Comparison of ENCODE assay signal across 12 cellular contexts in the genomic region with DNA sequence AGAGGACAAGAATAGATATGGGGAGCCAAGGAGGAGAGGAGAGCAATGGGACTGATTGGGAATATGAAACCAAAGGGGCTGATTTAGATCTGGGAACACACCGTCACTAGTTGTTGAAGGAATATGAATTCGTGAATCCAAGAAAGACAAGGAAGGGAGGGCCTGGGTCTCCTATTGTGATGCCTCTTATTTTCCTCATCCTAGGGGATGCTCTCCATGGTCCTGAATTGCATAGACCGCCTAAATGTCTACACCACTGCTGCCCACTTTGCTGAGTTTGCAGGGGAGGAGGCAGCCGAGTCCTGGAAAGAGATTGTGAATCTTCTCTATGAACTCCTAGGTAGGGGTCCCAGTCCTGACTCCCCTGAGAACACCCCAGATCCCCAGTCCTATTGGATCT. TPM values are rescaled to one million over a fixed set of nuclear protein-coding genes. Genes with fewer than 3 reads are reported as not detected.
DNase-seq lines count a peak whose midpoint lies in the region; ATAC-seq and TF ChIP-seq lines count a peak whose summit lies in the region.
"Had no signal": no experiment of that assay in that cellular context is flagged by ENCODE, and none has a peak within 500 bp of the region (broad histone marks: within the 10 kb centered on the region; RNA-seq: fewer than 3 reads in every experiment).

No MANE protein-coding gene starts in this region.

- POLR2A ChIA-PET in AG04450 (lab: Yijun Ruan, JAX): no interaction called here
- POLR2A ChIA-PET in HCT116 (lab: Charles Lee): no interaction called here

- no peak overlapping the region for H3K4me3 ChIP-seq in AG04450 (ENCODE audit: low read depth, low read length)
- no peak overlapping the region for H3K4me3 ChIP-seq in HCT116 (replicated peaks in 1 of 2; ENCODE audit: low read depth in 1 of 2, low read length in 2 of 2)
- H3K4me3 ChIP-seq in fibroblast of villous mesenchyme (ENCODE audit: low read depth, low read length): no peak overlapping the region
- H3K4me3 ChIP-seq in dorsolateral prefrontal cortex: no peak overlapping the region
- H3K4me3 ChIP-seq: BLaER1 had no signal

- H3K9me3 ChIP-seq in AG04450 (ENCODE audit: control insufficient read depth, insufficient read depth, low read length) (peaks cover 10% of the 10 kb centered on the region; the same call in 1 of the 2 replicates), HCT116 (ENCODE audit: control insufficient read depth in 1 of 2, insufficient read depth in 1 of 2, low read depth in 1 of 2, low read length in 2 of 2) (no peaks in the 10 kb centered on the region)
- H3K9me3 ChIP-seq: BLaER1 had no signal

- H2AFZ ChIP-seq in HCT116 (ENCODE audit: low read depth, low read length, poor library complexity, severe bottlenecking): no peak overlapping the region

- no TSS peak for BruUV-seq in HCT116 (replicated peaks; lab: Mats Ljungman, UMichigan)

- DNase-seq in AG04450 (ENCODE audit: low read depth, low spot score) (no peak), HCT116 (ENCODE audit: low read depth, low spot score) (no peak), RPMI7951 (ENCODE audit: low read depth) (peak; percentile 27), fibroblast of villous mesenchyme (ENCODE audit: low read depth) (peak; percentile 27), NOMO-1 treated with DMSO at 0.1 percent for 48 hours (lab: John Stamatoyannopoulos, UW; ENCODE audit: unreplicated experiment) (no peak), ecto neural progenitor cell (ENCODE audit: low spot score) (no peak), dorsolateral prefrontal cortex (no peak)
- DNase-seq in effector CD8-positive, alpha-beta T cell (lab: John Stamatoyannopoulos, UW): no peak
- DNase-seq: activated CD4-positive, alpha-beta T cell treated with anti-CD3 and anti-CD28 coated beads for 1 hour; NCI-H1092 treated with DMSO at 0.1 percent for 48 hours; NCI-H69 had no signal

- H3K4me1 ChIP-seq in HCT116 (ENCODE audit: control insufficient read depth in 1 of 2, insufficient read depth in 2 of 2, low read length in 2 of 2): peaks cover 3 to 10% of the 10 kb centered on the region in 2 experiments; a peak in 3 of 4 replicates
- H3K4me1 ChIP-seq: BLaER1 had no signal

- H3K27ac ChIP-seq in AG04450 (ENCODE audit: low read depth, low read length): peak overlapping the region; percentile 11
- no peak overlapping the region for H3K27ac ChIP-seq in HCT116 (ENCODE audit: low read depth, low read length)
- no peak overlapping the region for H3K27ac ChIP-seq in dorsolateral prefrontal cortex
- H3K27ac ChIP-seq: BLaER1 had no signal

- intact Hi-C loops in HCT116 (cut with micrococcal nuclease) (no loop called here), dorsolateral prefrontal cortex (cut with DNase I) (no loop called here)

- H3K4me2 ChIP-seq in HCT116 (ENCODE audit: low read length): no peak overlapping the region
- H3K4me2 ChIP-seq: BLaER1 had no signal

- no peak for ATAC-seq in HCT116

- RAD21 ChIA-PET in HCT116 (lab: Charles Lee; ENCODE audit: low non-redundant PET in 1 of 2, low total read pairs in 2 of 2, uncharacterized antibody in 2 of 2, unreplicated experiment in 2 of 2): no interaction called here

- TF ChIP-seq POLR2A in HCT116 (IDR thresholded peaks at IDR 0.05; ENCODE audit: borderline replicate concordance, extremely low read depth, insufficient read depth, insufficient read length): no peak

- H3K9ac ChIP-seq in HCT116 (ENCODE audit: low read length): no peak overlapping the region
- H3K9ac ChIP-seq: BLaER1 had no signal

- H3K36me3 ChIP-seq in HCT116 (ENCODE audit: control insufficient read depth in 1 of 2, insufficient read depth in 2 of 2, low read length in 2 of 2): no peaks in the 10 kb centered on the region
- H3K36me3 ChIP-seq: BLaER1 had no signal

- no peaks in the 10 kb centered on the region for H3K9me2 ChIP-seq in HCT116 (ENCODE audit: insufficient read depth)

- TF ChIP-seq CTCF in AG04450 (IDR thresholded peaks at IDR 0.05; ENCODE audit: low read depth, low read length) (no peak), HCT116 (IDR thresholded peaks at IDR 0.05 in 2 of 3, conservative IDR thresholded peaks at IDR 0.05 in 1 of 3; ENCODE audit: borderline replicate concordance in 1 of 3, insufficient read depth in 1 of 3, low read depth in 2 of 3, low read length in 2 of 3) (no peak), fibroblast of villous mesenchyme (IDR thresholded peaks at IDR 0.05; ENCODE audit: insufficient read depth, low read depth, low read length) (no peak), dorsolateral prefrontal cortex (IDR thresholded peaks at IDR 0.05 in 54 of 56, conservative IDR thresholded peaks at IDR 0.05 in 2 of 56; ENCODE audit: low read depth in 1 of 56, partially characterized antibody in 56 of 56) (no peak)

- no peak for TF ChIP-seq RAD21 in HCT116 (IDR thresholded peaks at IDR 0.05; ENCODE audit: low read depth)

- no peaks in the 10 kb centered on the region for H3K79me2 ChIP-seq in HCT116 (ENCODE audit: insufficient read depth, low read length)

- H4K20me1 ChIP-seq in HCT116 (ENCODE audit: insufficient read depth): no peaks in the 10 kb centered on the region
- H4K20me1 ChIP-seq: BLaER1 had no signal

- H3K27me3 ChIP-seq in AG04450 (ENCODE audit: control insufficient read depth, insufficient read depth, low read length) (no peaks in the 10 kb centered on the region), HCT116 (ENCODE audit: insufficient read depth, low read length) (no peaks in the 10 kb centered on the region), dorsolateral prefrontal cortex (no peaks in the 10 kb centered on the region)
- H3K27me3 ChIP-seq: BLaER1 had no signal

- CTCF ChIA-PET in AG04450 (lab: Charles Lee) (no interaction called here), HCT116 (lab: Charles Lee) (no interaction called here)

TF ChIP-seq in HCT116, 20 proteins besides CTCF, POLR2A, EP300 and RAD21 (continues in another document):
- TF ChIP-seq JUND (IDR thresholded peaks at IDR 0.05): no peak
- no peak for TF ChIP-seq ZNF274 (IDR thresholded peaks at IDR 0.05; ENCODE audit: low read depth, low read length)
- no peak for TF ChIP-seq ZFX (IDR thresholded peaks at IDR 0.05)
- TF ChIP-seq, protein P1, sequence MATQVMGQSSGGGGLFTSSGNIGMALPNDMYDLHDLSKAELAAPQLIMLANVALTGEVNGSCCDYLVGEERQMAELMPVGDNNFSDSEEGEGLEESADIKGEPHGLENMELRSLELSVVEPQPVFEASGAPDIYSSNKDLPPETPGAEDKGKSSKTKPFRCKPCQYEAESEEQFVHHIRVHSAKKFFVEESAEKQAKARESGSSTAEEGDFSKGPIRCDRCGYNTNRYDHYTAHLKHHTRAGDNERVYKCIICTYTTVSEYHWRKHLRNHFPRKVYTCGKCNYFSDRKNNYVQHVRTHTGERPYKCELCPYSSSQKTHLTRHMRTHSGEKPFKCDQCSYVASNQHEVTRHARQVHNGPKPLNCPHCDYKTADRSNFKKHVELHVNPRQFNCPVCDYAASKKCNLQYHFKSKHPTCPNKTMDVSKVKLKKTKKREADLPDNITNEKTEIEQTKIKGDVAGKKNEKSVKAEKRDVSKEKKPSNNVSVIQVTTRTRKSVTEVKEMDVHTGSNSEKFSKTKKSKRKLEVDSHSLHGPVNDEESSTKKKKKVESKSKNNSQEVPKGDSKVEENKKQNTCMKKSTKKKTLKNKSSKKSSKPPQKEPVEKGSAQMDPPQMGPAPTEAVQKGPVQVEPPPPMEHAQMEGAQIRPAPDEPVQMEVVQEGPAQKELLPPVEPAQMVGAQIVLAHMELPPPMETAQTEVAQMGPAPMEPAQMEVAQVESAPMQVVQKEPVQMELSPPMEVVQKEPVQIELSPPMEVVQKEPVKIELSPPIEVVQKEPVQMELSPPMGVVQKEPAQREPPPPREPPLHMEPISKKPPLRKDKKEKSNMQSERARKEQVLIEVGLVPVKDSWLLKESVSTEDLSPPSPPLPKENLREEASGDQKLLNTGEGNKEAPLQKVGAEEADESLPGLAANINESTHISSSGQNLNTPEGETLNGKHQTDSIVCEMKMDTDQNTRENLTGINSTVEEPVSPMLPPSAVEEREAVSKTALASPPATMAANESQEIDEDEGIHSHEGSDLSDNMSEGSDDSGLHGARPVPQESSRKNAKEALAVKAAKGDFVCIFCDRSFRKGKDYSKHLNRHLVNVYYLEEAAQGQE (IDR thresholded peaks at IDR 0.05; ENCODE audit: low read depth): peak; percentile 82
- TF ChIP-seq POLR2AphosphoS5 (IDR thresholded peaks at IDR 0.05; ENCODE audit: low read depth, low read length): no peak

RNA-seq across cellular contexts. Expression of a gene that starts 21.5 kb away (rescaled TPM):
- polyA plus RNA-seq in AG04450 (2011; rRNA removed): not detected in 2 replicates
- polyA minus RNA-seq in AG04450 (2011; rRNA and poly(A)+ RNA removed): not detected in 2 replicates
- 4.1 TPM for total RNA-seq in HCT116 (2021; ENCODE audit: unreplicated experiment)
- polyA plus RNA-seq in HCT116 (2012): 3.7 and 4.2 TPM in 2 replicates
- total RNA-seq in RPMI7951 (2014; rRNA removed; shearing (Covaris generic)): under 0.01 TPM in 1 of 2 replicates, not detected in the other
- total RNA-seq in fibroblast of villous mesenchyme: under 0.01 TPM in 2 replicates
- 100 to 1,000 TPM in 1 of 120 experiments, 10 to 100 TPM in 119; 24.7 to 126 (median 46.9) TPM for total RNA-seq in dorsolateral prefrontal cortex

RNA-seq across cellular contexts. Expression of a gene that starts 29.0 kb away (rescaled TPM):
- not detected in 2 replicates for polyA plus RNA-seq in AG04450 (2011; rRNA removed)
- polyA minus RNA-seq in AG04450 (2011; rRNA and poly(A)+ RNA removed): not detected in 2 replicates
- total RNA-seq in HCT116 (2021; ENCODE audit: unreplicated experiment): not detected
- 0.05 and 0.09 TPM in 2 replicates for polyA plus RNA-seq in HCT116 (2012)
- total RNA-seq in RPMI7951 (2014; rRNA removed; shearing (Covaris generic)): not detected in 2 replicates
- total RNA-seq in fibroblast of villous mesenchyme: not detected in 2 replicates
- total RNA-seq in dorsolateral prefrontal cortex: 1 to 10 TPM in 76 of 120 experiments, under 1 TPM in 44; 0.27 to 4.2 (median 1.1) TPM

RNA-seq across cellular contexts. Expression of a gene that starts 52.1 kb away (rescaled TPM):
- 5.0 and 7.9 TPM in 2 replicates for polyA plus RNA-seq in AG04450 (2011; rRNA removed)
- polyA minus RNA-seq in AG04450 (2011; rRNA and poly(A)+ RNA removed): 4.0 and 5.4 TPM in 2 replicates
- 33.8 TPM for total RNA-seq in HCT116 (2021; ENCODE audit: unreplicated experiment)
- 38.7 and 44.5 TPM in 2 replicates for polyA plus RNA-seq in HCT116 (2012)
- total RNA-seq in RPMI7951 (2014; rRNA removed; shearing (Covaris generic)): 8.7 and 14.6 TPM in 2 replicates
- total RNA-seq in fibroblast of villous mesenchyme: 7.8 and 10.3 TPM in 2 replicates
- total RNA-seq in dorsolateral prefrontal cortex: 10 to 100 TPM; 31.5 to 65.9 (median 44.2) TPM

Comparison
In these comparisons a context has a peak if more than half of its experiments do, and no peak if none do; other contexts are left out.
1. DNase-seq: peak in RPMI7951 (single experiment) and fibroblast of villous mesenchyme (single experiment); none in AG04450 (single experiment), HCT116 (single experiment), NOMO-1 treated with DMSO at 0.1 percent for 48 hours (single experiment), ecto neural progenitor cell (single experiment), effector CD8-positive, alpha-beta T cell (single experiment) and dorsolateral prefrontal cortex (0 of 10).